Comparison of ENCODE assay signal across 8 cellular contexts in genomic region chr2:53422979-53423378, GRCh38.
A peak's percentile ranks its signal among the peaks of the same experiment; 100 is the strongest.
DNase-seq lines count a peak whose midpoint lies in the region; ATAC-seq, FAIRE-seq and TF ChIP-seq lines count a peak whose summit lies in the region.

No MANE protein-coding gene starts in this region.

- H3K9ac ChIP-seq in K562 (ENCODE audit: insufficient read depth in 1 of 2, low read depth in 2 of 2, low read length in 2 of 2): no peak overlapping the region

- BruUV-seq in K562 (replicated peaks; lab: Mats Ljungman, UMichigan): no TSS peak

- H3K27me3 ChIP-seq in K562 (ENCODE audit: control insufficient read depth in 2 of 2, insufficient read depth in 2 of 2, low read length in 2 of 2) (no peaks in the 10 kb centered on the region), left lung (no peaks in the 10 kb centered on the region)

- H3K4me3 ChIP-seq in K562: no peak overlapping the region
- no peak overlapping the region for H3K4me3 ChIP-seq in left lung

- TF ChIP-seq EP300 in K562 (IDR thresholded peaks at IDR 0.05; ENCODE audit: low read length): no peak

- no peaks in the 10 kb centered on the region for H3K9me1 ChIP-seq in K562 (ENCODE audit: control insufficient read depth, insufficient read depth, low read length)

- WGBS in K562 (ENCODE audit: insufficient coverage, low coverage, missing lambda C conversion rate): 0% methylated on average over 3 of the region's 3 CpGs

- H3K4me1 ChIP-seq in K562 (replicated peaks in 1 of 2; ENCODE audit: control insufficient read depth in 2 of 2, insufficient read depth in 2 of 2, low read length in 2 of 2) (no peaks in the 10 kb centered on the region), left lung (no peaks in the 10 kb centered on the region)

- H3K9me3 ChIP-seq in K562 (replicated peaks; ENCODE audit: control insufficient read depth, insufficient read depth, low read depth, low read length) (no peaks in the 10 kb centered on the region), left lung (no peaks in the 10 kb centered on the region)

- POLR2A ChIA-PET in K562 (lab: Yijun Ruan, JAX): interaction anchor here (0.6 kb wide), 1 partner anchor 382 kb away, joined by 4 read pairs; no protein-coding TSS in a partner anchor

- no peak overlapping the region for H3K4me2 ChIP-seq in K562 (ENCODE audit: insufficient read depth, low read length)

- H3K79me2 ChIP-seq in K562 (ENCODE audit: control insufficient read depth, insufficient read depth, low read length): no peaks in the 10 kb centered on the region

- CTCF ChIA-PET in K562 (lab: Yijun Ruan, JAX; ENCODE audit: low intra/inter-chr PET ratio): no interaction called here

- intact Hi-C loops in K562 (cut with micrococcal nuclease) (loop anchor here (10.0 kb wide), 2 partner anchors 312 to 402 kb away; no protein-coding TSS in a partner anchor), left lung (cut with DNase I) (loop anchor here in 1 of 2 donors (10.0 kb wide), 1 partner anchor 292 kb away; no protein-coding TSS in a partner anchor), posterior vena cava (cut with DNase I) (no loop called here)

- in situ Hi-C loops in K562 (cut with MboI): no loop called here

- H3K36me3 ChIP-seq in K562 (ENCODE audit: control insufficient read depth, insufficient read depth, low read length) (no peaks in the 10 kb centered on the region), left lung (no peaks in the 10 kb centered on the region)

- TF ChIP-seq CTCF in C4-2B (conservative IDR thresholded peaks at IDR 0.05): peak; percentile 68
- TF ChIP-seq CTCF in K562 (IDR thresholded peaks at IDR 0.05 in 2 of 3, conservative IDR thresholded peaks at IDR 0.05 in 1 of 3; ENCODE audit: insufficient read depth in 2 of 3, low read depth in 1 of 3, low read length in 3 of 3): peak; percentile 28 to 40 (median 29); a peak in 4 of 6 replicates
- peak in 1 of 2 donors; percentile 16 for TF ChIP-seq CTCF in left lung (IDR thresholded peaks at IDR 0.05)

- no peak for TF ChIP-seq POLR2A in K562 (conservative IDR thresholded peaks at IDR 0.05)

- DNase-seq in NCI-H446 treated with DMSO at 0.1 percent for 48 hours (lab: John Stamatoyannopoulos, UW): peak; percentile 70
- peak in 3 of 4 experiments; percentile 12 to 26 (median 12) for DNase-seq in K562 (ENCODE audit: extremely low read depth in 1 of 4, low spot score in 3 of 4)
- DNase-seq in left lung: no peak
- no peak for DNase-seq in cerebellar nuclear complex (lab: John Stamatoyannopoulos, UW)
- DNase-seq in posterior vena cava (ENCODE audit: low spot score): no peak

- H3K27ac ChIP-seq in C4-2B (no peak overlapping the region), K562 (ENCODE audit: extremely low read depth, low read depth, low read length) (no peak overlapping the region), left lung (no peak overlapping the region)

- no peak for FAIRE-seq in K562 (lab: Jason Lieb, UNC)

- peak; percentile 79 for ATAC-seq in GM18517 (IDR thresholded peaks at IDR 0.05; ENCODE audit: unreplicated experiment)
- ATAC-seq in HG03025 (IDR thresholded peaks at IDR 0.05; ENCODE audit: low FRiP score, unreplicated experiment): peak; percentile 71
- peak; percentile 76 for ATAC-seq in K562
- peak; percentile 97 for ATAC-seq in left lung

- peak in 1 of 2 experiments; percentile 55; a peak in 3 of 4 replicates for TF ChIP-seq RAD21 in K562 (CRISPR knock-in tag; conservative IDR thresholded peaks at IDR 0.05 in 1 of 2, IDR thresholded peaks at IDR 0.05 in 1 of 2)

- H2AFZ ChIP-seq in K562 (ENCODE audit: low read depth, low read length): no peak overlapping the region

- H4K20me1 ChIP-seq in K562 (replicated peaks; ENCODE audit: control insufficient read depth, insufficient read depth, low read length): no peaks in the 10 kb centered on the region

TF ChIP-seq in K562, 482 proteins besides CTCF, POLR2A, EP300 and RAD21:
- TF ChIP-seq SMC3 (conservative IDR thresholded peaks at IDR 0.05; ENCODE audit: insufficient read depth, low read depth, low read length) (0 out of 2 replicates have a peak, but pooled peaks have one; percentile 25), SMAD1 (IDR thresholded peaks at IDR 0.05; ENCODE audit: low read depth, low read length, partially characterized antibody) (no peak)

Comparison
In these comparisons a context has a peak if more than half of its experiments do, and no peak if none do; other contexts are left out.
1. DNase-seq: peak in NCI-H446 treated with DMSO at 0.1 percent for 48 hours (single experiment) and K562 (3 of 4); none in left lung (0 of 2), cerebellar nuclear complex (0 of 2) and posterior vena cava (single experiment).
2. Peak in every context shown above with its lines, with median percentiles within 50 percentile points of each other: ATAC-seq.